Comparison of ENCODE assay signal across 19 cellular contexts in the genomic region with DNA sequence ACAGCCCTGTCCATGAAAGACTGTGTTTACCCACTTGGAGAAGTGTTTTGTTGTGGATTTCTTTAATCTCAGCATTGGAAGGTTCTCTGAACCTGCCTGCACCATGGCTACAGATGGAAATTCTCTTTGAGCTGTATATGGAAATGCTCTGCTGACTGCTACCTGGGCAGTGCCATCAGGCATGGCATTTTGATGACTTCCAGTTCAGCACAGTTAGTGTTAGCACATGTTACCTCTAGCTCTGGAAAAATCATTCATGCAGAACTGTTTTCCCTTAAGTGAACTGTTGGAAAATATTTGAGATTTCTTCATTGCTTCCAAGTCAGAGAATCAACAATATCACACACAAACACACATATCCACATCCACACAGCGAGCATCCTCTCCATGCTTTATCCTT. TPM values are rescaled to one million over a fixed set of nuclear protein-coding genes. Genes with fewer than 3 reads are reported as not detected.
DNase-seq lines count a peak whose midpoint lies in the region; ATAC-seq and TF ChIP-seq lines count a peak whose summit lies in the region.
"Had no signal": no experiment of that assay in that cellular context is flagged by ENCODE, and none has a peak within 500 bp of the region (broad histone marks: within the 10 kb centered on the region; RNA-seq: fewer than 3 reads in every experiment).

No MANE protein-coding gene starts in this region.

- no peak for TF ChIP-seq CTCF in mammary epithelial cell (conservative IDR thresholded peaks at IDR 0.05 in 1 of 2, IDR thresholded peaks at IDR 0.05 in 1 of 2; ENCODE audit: extremely low read depth in 1 of 2, insufficient read depth in 1 of 2, low read depth in 1 of 2, low read length in 2 of 2)

- peak overlapping the region; percentile 48 for H3K27ac ChIP-seq in caudate nucleus (ENCODE audit: low read depth, low read length)
- H3K27ac ChIP-seq in mammary epithelial cell (ENCODE audit: insufficient read depth, low read depth, low read length), result no peak overlapping the region
- H3K27ac ChIP-seq: BLaER1, RWPE1 had no signal

- no peak overlapping the region for H2AFZ ChIP-seq in mammary epithelial cell (ENCODE audit: low read depth, low read length)

- intact Hi-C loops in mammary epithelial cell (cut with micrococcal nuclease) (no loop called here), Right ventricle myocardium superior (cut with DNase I) (no loop called here)

- H3K9ac ChIP-seq in mammary epithelial cell (ENCODE audit: insufficient read depth, low read length), result no peak overlapping the region
- H3K9ac ChIP-seq: BLaER1 had no signal

- H3K27me3 ChIP-seq in MG63, result peaks cover 3% of the 10 kb centered on the region; the same call in 1 of the 2 replicates
- H3K27me3 ChIP-seq in mammary epithelial cell (ENCODE audit: insufficient read depth, low read length), result peaks cover 4% of the 10 kb centered on the region
- H3K27me3 ChIP-seq: BLaER1 had no signal

- no peaks in the 10 kb centered on the region for H3K79me2 ChIP-seq in mammary epithelial cell (ENCODE audit: insufficient read depth, low read length)

- no peak overlapping the region for H3K4me2 ChIP-seq in mammary epithelial cell (ENCODE audit: insufficient read depth, low read depth, low read length)
- H3K4me2 ChIP-seq: BLaER1 had no signal

- no TSS peak for BruUV-seq in mammary epithelial cell (replicated peaks; lab: Mats Ljungman, UMichigan)

- in situ Hi-C loops in mammary epithelial cell (cut with MboI; ENCODE audit: low sequenced_read_pairs in 2 of 2), result no loop called here

- no peaks in the 10 kb centered on the region for H3K4me1 ChIP-seq in mammary epithelial cell (ENCODE audit: insufficient read depth, low read length)
- H3K4me1 ChIP-seq: BLaER1 had no signal

- no peak for ATAC-seq in Right ventricle myocardium superior (ENCODE audit: poor library complexity)
- ATAC-seq: HCT116, Panc1 had no signal

- H3K4me3 ChIP-seq in MG63, result no peak overlapping the region
- no peak overlapping the region for H3K4me3 ChIP-seq in mammary epithelial cell (replicated peaks in 1 of 3; ENCODE audit: insufficient read depth in 1 of 3, low read depth in 2 of 3, low read length in 3 of 3)
- H3K4me3 ChIP-seq: BLaER1 had no signal

- DNase-seq in NCI-H2171 treated with DMSO at 0.1 percent for 48 hours (lab: John Stamatoyannopoulos, UW), result peak; percentile 20
- DNase-seq in NCI-H2171 (lab: John Stamatoyannopoulos, UW), result no peak
- no peak for DNase-seq in caudate nucleus (lab: John Stamatoyannopoulos, UW)
- peak; percentile 26 for DNase-seq in left kidney (ENCODE audit: low read depth, low spot score)
- DNase-seq in MG63, result no peak
- DNase-seq in mammary epithelial cell, result no peak
- no peak for DNase-seq in Right ventricle myocardium superior
- DNase-seq: CD4-positive, alpha-beta T cell; GDM1; IMR-90; KG1; MM.1S; NCI-H2029; NCI-H446 treated with DMSO at 0.1 percent for 48 hours; SHP77 treated with DMSO at 0.1 percent for 48 hours had no signal

- 64% methylated on average over 1 of the region's 1 CpG for WGBS in mammary epithelial cell (ENCODE audit: low coverage, missing lambda C conversion rate)

- CTCF ChIA-PET in mammary epithelial cell (lab: Charles Lee; ENCODE audit: low non-redundant PET), result no interaction called here

- no peaks in the 10 kb centered on the region for H4K20me1 ChIP-seq in mammary epithelial cell (ENCODE audit: insufficient read depth, low read length)
- H4K20me1 ChIP-seq: BLaER1 had no signal

- no peaks in the 10 kb centered on the region for H3K36me3 ChIP-seq in MG63
- H3K36me3 ChIP-seq in mammary epithelial cell (ENCODE audit: insufficient read depth, low read length), result no peaks in the 10 kb centered on the region
- H3K36me3 ChIP-seq: BLaER1 had no signal

- dilution Hi-C loops in mammary epithelial cell (cut with HindIII; ENCODE audit: low sequenced_read_pairs), result no loop called here

- H3K9me3 ChIP-seq in MG63, result no peaks in the 10 kb centered on the region
- no peaks in the 10 kb centered on the region for H3K9me3 ChIP-seq in mammary epithelial cell (replicated peaks; ENCODE audit: insufficient read depth, low read length)
- H3K9me3 ChIP-seq: BLaER1 had no signal

RNA-seq across cellular contexts. Expression of gene RIC8B, which starts 52.6 kb away (rescaled TPM):
- total RNA-seq in MG63 (2014; rRNA removed; shearing (Covaris generic); ENCODE audit: low replicate concordance), result 10.1 and 13.5 TPM in 2 replicates
- 1 to 10 TPM; 9.2 to 9.3 TPM for total RNA-seq in mammary epithelial cell
- 4.6 TPM for polyA plus RNA-seq in mammary epithelial cell
- polyA minus RNA-seq in mammary epithelial cell, result 17.6 TPM
- total RNA-seq in Right ventricle myocardium superior, result 25.4 TPM

Comparison
In these comparisons a context has a peak if more than half of its experiments do, and no peak if none do; other contexts are left out.
1. DNase-seq: peak in NCI-H2171 treated with DMSO at 0.1 percent for 48 hours (single experiment) and left kidney (single experiment); none in NCI-H2171 (single experiment), caudate nucleus (0 of 61), MG63 (single experiment), mammary epithelial cell (single experiment) and Right ventricle myocardium superior (single experiment).